12 cellular contexts compared by ENCODE assay signal in genomic region chr6:90079555-90080490, GRCh38.
A peak's percentile ranks its signal among the peaks of the same experiment; 100 is the strongest.
DNase-seq lines count a peak whose midpoint lies in the region; ATAC-seq and TF ChIP-seq lines count a peak whose summit lies in the region.
"Had no signal": no experiment of that assay in that cellular context is flagged by ENCODE, and none has a peak within 500 bp of the region (broad histone marks: within the 10 kb centered on the region; RNA-seq: fewer than 3 reads in every experiment).

No MANE protein-coding gene starts in this region.

- H3K4me1 Mint-ChIP-seq in CD4-positive, alpha-beta memory T cell = peaks cover 67 to 91% (median 77%) of the 10 kb centered on the region in 4 donors
- peaks cover 74% of the 10 kb centered on the region for H3K4me1 Mint-ChIP-seq in T-helper 2 cell treated with Interferon-gamma antibody and Interleukin-4, amounts not matched to agents 5 μg/mL and 100 μg/mL, for 36 hours (ENCODE audit: low read depth)
- H3K4me1 Mint-ChIP-seq in activated naive CD8-positive, alpha-beta T cell (ENCODE audit: low read depth) = peaks cover 81% of the 10 kb centered on the region
- H3K4me1 Mint-ChIP-seq in GM23338 = no peaks in the 10 kb centered on the region; the same call in 2 of the 3 replicates

- no peaks in the 10 kb centered on the region for H3K9me2 ChIP-seq in GM23338 (ENCODE audit: insufficient read depth)

- H3F3A ChIP-seq in GM23338 (replicated peaks; ENCODE audit: low read depth) = no peaks in the 10 kb centered on the region

- peak overlapping the region; percentile 64 for H3K27ac ChIP-seq in CD4-positive, alpha-beta memory T cell (ENCODE audit: low read depth, low read length)
- no peak overlapping the region for H3K27ac ChIP-seq in GM23338 (ENCODE audit: low read depth)

- no peaks in the 10 kb centered on the region for H3K27me3 ChIP-seq in CD4-positive, alpha-beta memory T cell (ENCODE audit: insufficient read depth, low read length)
- H3K27me3 ChIP-seq in GM23338 (ENCODE audit: insufficient read depth) = no peaks in the 10 kb centered on the region

- no peak for ATAC-seq in left cardiac atrium
- ATAC-seq in GM23338 = no peak

- H4K20me1 ChIP-seq in GM23338 (replicated peaks; ENCODE audit: insufficient read depth) = no peaks in the 10 kb centered on the region

- POLR2A ChIA-PET in CD4-positive, alpha-beta memory T cell (lab: Charles Lee; ENCODE audit: partially characterized antibody) = interaction anchor here (0.9 to 1.1 kb wide), 3 partner anchors 18 to 205 kb away, joined by 3 to 7 read pairs (median 3); no protein-coding TSS in a partner anchor

- intact Hi-C loops in CD4-positive, alpha-beta memory T cell (cut with micrococcal nuclease) = loop anchor here (1.0 to 5.0 kb wide), 10 partner anchors 12 to 399 kb away; no protein-coding TSS in a partner anchor
- intact Hi-C loops in left cardiac atrium (cut with DNase I) = no loop called here

- peak in 4 of 5 donors; percentile 19 to 50 (median 26) for DNase-seq in CD4-positive, alpha-beta memory T cell
- DNase-seq in T-helper 2 cell treated with Interferon-gamma antibody and Interleukin-4, amounts not matched to agents 5 μg/mL and 100 μg/mL, for 36 hours (ENCODE audit: low spot score) = peak; percentile 83
- peak; percentile 65 to 75 for DNase-seq in stimulated activated CD4-positive, alpha-beta T cell treated with anti-CD3 and anti-CD28 coated beads, Interleukin-2, amount 100 ng/mL, for 24 hours
- no peak for DNase-seq in left cardiac atrium
- no peak for DNase-seq in GM23338 (ENCODE audit: low spot score)
- DNase-seq in NCI-H187 treated with DMSO at 0.1 percent for 48 hours (lab: John Stamatoyannopoulos, UW) = no peak
- no peak for DNase-seq in NCI-H446 (lab: John Stamatoyannopoulos, UW)
- DNase-seq: Kasumi-1, mesenchymal stem cell, NCI-H2081 treated with DMSO at 0.1 percent for 48 hours had no signal

- H3K4me3 ChIP-seq in CD4-positive, alpha-beta memory T cell (ENCODE audit: low read length in 2 of 2) = peak overlapping the region; percentile 24 to 54
- no peak overlapping the region for H3K4me3 ChIP-seq in GM23338

- no peaks in the 10 kb centered on the region for H3K9me3 ChIP-seq in CD4-positive, alpha-beta memory T cell (ENCODE audit: control insufficient read depth in 1 of 2, low read length in 2 of 2)

- H2AFZ ChIP-seq in GM23338 = no peak overlapping the region

- peak overlapping the region; percentile 91 to 99 (median 98) for H3K27ac Mint-ChIP-seq in CD4-positive, alpha-beta memory T cell
- H3K27ac Mint-ChIP-seq in T-helper 2 cell treated with Interferon-gamma antibody and Interleukin-4, amounts not matched to agents 5 μg/mL and 100 μg/mL, for 36 hours = peak overlapping the region; percentile 96
- H3K27ac Mint-ChIP-seq in activated naive CD8-positive, alpha-beta T cell = peak overlapping the region; percentile 99
- H3K27ac Mint-ChIP-seq in GM23338 = no peak overlapping the region
- H3K27ac Mint-ChIP-seq: progenitor cell of endocrine pancreas had no signal

- no peak for TF ChIP-seq CTCF in GM23338 (conservative IDR thresholded peaks at IDR 0.05; ENCODE audit: low read depth in 2 of 2)

- peaks cover 16 to 25% of the 10 kb centered on the region in 2 donors for H3K36me3 Mint-ChIP-seq in CD4-positive, alpha-beta memory T cell
- peaks cover 28% of the 10 kb centered on the region for H3K36me3 Mint-ChIP-seq in T-helper 2 cell treated with Interferon-gamma antibody and Interleukin-4, amounts not matched to agents 5 μg/mL and 100 μg/mL, for 36 hours (ENCODE audit: low read depth)
- H3K36me3 Mint-ChIP-seq in activated naive CD8-positive, alpha-beta T cell = peaks cover 38% of the 10 kb centered on the region
- H3K36me3 Mint-ChIP-seq in GM23338 (ENCODE audit: low read depth) = no peaks in the 10 kb centered on the region

- H3K4me3 Mint-ChIP-seq in CD4-positive, alpha-beta memory T cell = peak overlapping the region; percentile 80 to 98 (median 96)
- H3K4me3 Mint-ChIP-seq in T-helper 2 cell treated with Interferon-gamma antibody and Interleukin-4, amounts not matched to agents 5 μg/mL and 100 μg/mL, for 36 hours = peak overlapping the region; percentile 88
- H3K4me3 Mint-ChIP-seq in activated naive CD8-positive, alpha-beta T cell = peak overlapping the region; percentile 95
- no peak overlapping the region for H3K4me3 Mint-ChIP-seq in GM23338

- H3K79me2 ChIP-seq in GM23338 (replicated peaks; ENCODE audit: insufficient read depth) = no peaks in the 10 kb centered on the region

- no peaks in the 10 kb centered on the region for H3K9me3 Mint-ChIP-seq in CD4-positive, alpha-beta memory T cell
- no peaks in the 10 kb centered on the region for H3K9me3 Mint-ChIP-seq in T-helper 2 cell treated with Interferon-gamma antibody and Interleukin-4, amounts not matched to agents 5 μg/mL and 100 μg/mL, for 36 hours
- no peaks in the 10 kb centered on the region for H3K9me3 Mint-ChIP-seq in activated naive CD8-positive, alpha-beta T cell (ENCODE audit: low read depth)
- no peaks in the 10 kb centered on the region for H3K9me3 Mint-ChIP-seq in GM23338

- H3K4me2 ChIP-seq in GM23338 = no peak overlapping the region

- no peaks in the 10 kb centered on the region for H3K27me3 Mint-ChIP-seq in CD4-positive, alpha-beta memory T cell
- H3K27me3 Mint-ChIP-seq in T-helper 2 cell treated with Interferon-gamma antibody and Interleukin-4, amounts not matched to agents 5 μg/mL and 100 μg/mL, for 36 hours (ENCODE audit: low read depth) = peaks cover 36% of the 10 kb centered on the region
- H3K27me3 Mint-ChIP-seq in activated naive CD8-positive, alpha-beta T cell = no peaks in the 10 kb centered on the region
- H3K27me3 Mint-ChIP-seq in GM23338 (ENCODE audit: insufficient read depth, low read depth, poor library complexity) = no peaks in the 10 kb centered on the region

- H3K36me3 ChIP-seq in CD4-positive, alpha-beta memory T cell (ENCODE audit: insufficient read depth, low read length) = no peaks in the 10 kb centered on the region
- H3K36me3 ChIP-seq in GM23338 (ENCODE audit: insufficient read depth) = no peaks in the 10 kb centered on the region

- peaks cover 68% of the 10 kb centered on the region for H3K4me1 ChIP-seq in CD4-positive, alpha-beta memory T cell (ENCODE audit: insufficient read depth, low read length)
- no peaks in the 10 kb centered on the region for H3K4me1 ChIP-seq in GM23338 (ENCODE audit: insufficient read depth)

- CTCF ChIA-PET in CD4-positive, alpha-beta memory T cell (lab: Charles Lee; ENCODE audit: partially characterized antibody) = interaction anchor here (1.0 kb wide), 1 partner anchor 98 kb away, joined by 3 read pairs; no protein-coding TSS in a partner anchor

TF ChIP-seq in GM23338, 12 proteins besides CTCF, POLR2A, EP300 and RAD21:
- TF ChIP-seq ZNF114 (CRISPR knock-in tag; IDR thresholded peaks at IDR 0.05) (no peak), NANOG (IDR thresholded peaks at IDR 0.05; ENCODE audit: borderline replicate concordance) (no peak), ZNF331 (CRISPR knock-in tag; IDR thresholded peaks at IDR 0.05; ENCODE audit: low read depth) (no peak), STAT1 (IDR thresholded peaks at IDR 0.05; ENCODE audit: unreplicated experiment) (no peak), EZH2 (IDR thresholded peaks at IDR 0.05; ENCODE audit: low read depth, unreplicated experiment) (no peak), POLR2AphosphoS5 (IDR thresholded peaks at IDR 0.05; ENCODE audit: low read depth) (no peak), EZH2phosphoT487 (IDR thresholded peaks at IDR 0.05; ENCODE audit: unreplicated experiment) (no peak)

Comparison
In these comparisons a context has a peak if more than half of its experiments do, and no peak if none do; other contexts are left out.
1. DNase-seq: peak in CD4-positive, alpha-beta memory T cell (4 of 5), T-helper 2 cell treated with Interferon-gamma antibody and Interleukin-4, amounts not matched to agents 5 μg/mL and 100 μg/mL, for 36 hours (single experiment) and stimulated activated CD4-positive, alpha-beta T cell treated with anti-CD3 and anti-CD28 coated beads, Interleukin-2, amount 100 ng/mL, for 24 hours (2 of 2); none in left cardiac atrium (single experiment), GM23338 (single experiment), NCI-H187 treated with DMSO at 0.1 percent for 48 hours (single experiment) and NCI-H446 (0 of 2).